Comparison of ENCODE assay signal across 13 cellular contexts in genomic region chr5:134041570-134042411, GRCh38. TPM values are rescaled to one million over a fixed set of nuclear protein-coding genes. Genes with fewer than 3 reads are reported as not detected.
DNase-seq lines count a peak whose midpoint lies in the region; ATAC-seq lines count a peak whose summit lies in the region.
"Had no signal": no experiment of that assay in that cellular context is flagged by ENCODE, and none has a peak within 500 bp of the region (broad histone marks: within the 10 kb centered on the region; RNA-seq: fewer than 3 reads in every experiment).

No MANE protein-coding gene starts in this region.

- H3K4me2 ChIP-seq in GM23248 (ENCODE audit: unreplicated experiment), result no peak overlapping the region
- H3K4me2 ChIP-seq: smooth muscle cell had no signal

- peak; percentile 62 for ATAC-seq in GM19025 (IDR thresholded peaks at IDR 0.05; ENCODE audit: low read depth, unreplicated experiment)
- ATAC-seq in HG02943 (IDR thresholded peaks at IDR 0.05; ENCODE audit: low read depth, unreplicated experiment), result peak; percentile 52
- peak; percentile 31 for ATAC-seq in activated naive CD8-positive, alpha-beta T cell treated with anti-CD3 and anti-CD28 coated beads, Interleukin-2, amount 10 ng/mL, durations not matched to agents 7 days and 5 days (ENCODE audit: low read depth)
- ATAC-seq in HG02642 (IDR thresholded peaks at IDR 0.05; ENCODE audit: poor library complexity, unreplicated experiment), result no peak
- ATAC-seq: left colon, Panc1 had no signal

- no peak overlapping the region for H3K27ac ChIP-seq in GM23248

- no peaks in the 10 kb centered on the region for H3K36me3 ChIP-seq in GM23248 (ENCODE audit: low read depth)

- H3K9me3 Mint-ChIP-seq in activated naive CD8-positive, alpha-beta T cell treated with anti-CD3 and anti-CD28 coated beads, Interleukin-2, amount 10 ng/mL, durations not matched to agents 7 days and 5 days, result no peaks in the 10 kb centered on the region
- H3K9me3 Mint-ChIP-seq: nephron progenitor cell had no signal

- no peaks in the 10 kb centered on the region for H4K20me1 ChIP-seq in GM23248 (ENCODE audit: insufficient read depth)

- peak overlapping the region; percentile 40 for H3K4me3 Mint-ChIP-seq in activated naive CD8-positive, alpha-beta T cell treated with anti-CD3 and anti-CD28 coated beads, Interleukin-2, amount 10 ng/mL, durations not matched to agents 7 days and 5 days
- H3K4me3 Mint-ChIP-seq: nephron progenitor cell had no signal

- H3K9me2 ChIP-seq in GM23248 (ENCODE audit: insufficient read depth), result no peaks in the 10 kb centered on the region

- H3K9ac ChIP-seq in GM23248, result no peak overlapping the region

- H3F3A ChIP-seq in GM23248 (ENCODE audit: insufficient read depth), result no peaks in the 10 kb centered on the region

- peaks cover 30% of the 10 kb centered on the region for H3K4me1 Mint-ChIP-seq in activated naive CD8-positive, alpha-beta T cell treated with anti-CD3 and anti-CD28 coated beads, Interleukin-2, amount 10 ng/mL, durations not matched to agents 7 days and 5 days

- H3K27ac Mint-ChIP-seq in activated naive CD8-positive, alpha-beta T cell treated with anti-CD3 and anti-CD28 coated beads, Interleukin-2, amount 10 ng/mL, durations not matched to agents 7 days and 5 days, result peak overlapping the region; percentile 77
- H3K27ac Mint-ChIP-seq: nephron progenitor cell had no signal

- no peaks in the 10 kb centered on the region for H3K9me3 ChIP-seq in GM23248 (ENCODE audit: low read depth)

- POLR2A ChIA-PET in activated naive CD8-positive, alpha-beta T cell treated with anti-CD3 and anti-CD28 coated beads, Interleukin-2, amount 10 ng/mL, durations not matched to agents 7 days and 5 days (lab: Charles Lee), result interaction anchor here (0.6 to 5.4 kb wide), 11 partner anchors 10 to 183 kb away, joined by 3 to 44 read pairs (median 3); partner anchors contain the start of gene TCF7

- no peaks in the 10 kb centered on the region; the same call in 1 of the 2 replicates for H3K4me1 ChIP-seq in GM23248 (ENCODE audit: insufficient read depth)

- no peaks in the 10 kb centered on the region for H3K36me3 Mint-ChIP-seq in activated naive CD8-positive, alpha-beta T cell treated with anti-CD3 and anti-CD28 coated beads, Interleukin-2, amount 10 ng/mL, durations not matched to agents 7 days and 5 days

- DNase-seq in ELR (ENCODE audit: low read depth) (peak; percentile 12), GM23248 (no peak), activated T-cell treated with anti-CD3 and anti-CD28 coated beads for 4 hours (no peak), NCI-H82 treated with DMSO at 0.1 percent for 48 hours (lab: John Stamatoyannopoulos, UW; ENCODE audit: unreplicated experiment) (no peak)
- DNase-seq in activated naive CD8-positive, alpha-beta T cell treated with anti-CD3 and anti-CD28 coated beads, Interleukin-2, amount 10 ng/mL, durations not matched to agents 7 days and 5 days, result no peak
- DNase-seq: Kasumi-1, left colon, nephron progenitor cell had no signal

- H3K79me2 ChIP-seq in GM23248 (ENCODE audit: insufficient read depth), result no peaks in the 10 kb centered on the region

- WGBS in GM23248 (ENCODE audit: low coverage in 1 of 2, low lambda C conversion rate in 2 of 2, missing lambda C conversion rate in 2 of 2), 2 experiments, result 87 to 89% methylated on average over 11 of the region's 11 CpGs

- H3K27me3 Mint-ChIP-seq in activated naive CD8-positive, alpha-beta T cell treated with anti-CD3 and anti-CD28 coated beads, Interleukin-2, amount 10 ng/mL, durations not matched to agents 7 days and 5 days, result peaks cover 5% of the 10 kb centered on the region

- no peak overlapping the region for H3K4me3 ChIP-seq in GM23248
- H3K4me3 ChIP-seq: smooth muscle cell had no signal

- H2AFZ ChIP-seq in GM23248, result no peak overlapping the region

- in situ Hi-C loops in GM23248 (cut with MboI), result loop anchor here (5.0 kb wide), 1 partner anchor 101 kb away; no protein-coding TSS in a partner anchor

- H3K27me3 ChIP-seq in GM23248 (replicated peaks; ENCODE audit: insufficient read depth), result no peaks in the 10 kb centered on the region

RNA-seq across cellular contexts. Expression of gene VDAC1, which starts 37.0 kb away (rescaled TPM):
- total RNA-seq in activated naive CD8-positive, alpha-beta T cell treated with anti-CD3 and anti-CD28 coated beads, Interleukin-2, amount 10 ng/mL, durations not matched to agents 7 days and 5 days, result 100 to 1,000 TPM; 194 to 199 TPM
- 329 and 332 TPM in 2 replicates for total RNA-seq in GM23248 (2014; rRNA removed; shearing (Covaris generic))
- 318 and 337 TPM in 2 replicates for polyA plus RNA-seq in GM23248 (2016; fragmentation: Nextera tagmentation; extraction: Ambion mirVana)
